8 cellular contexts compared by ENCODE assay signal in genomic region chr2:174878537-174879147, GRCh38.
DNase-seq lines count a peak whose midpoint lies in the region; ATAC-seq lines count a peak whose summit lies in the region.

No MANE protein-coding gene starts in this region.

- no peak overlapping the region for H3K27ac ChIP-seq in duodenal mucosa (ENCODE audit: low read depth, low read length)

- H3K9me3 ChIP-seq in duodenal mucosa (ENCODE audit: control insufficient read depth in 1 of 2, low read length in 2 of 2): no peaks in the 10 kb centered on the region

- no peaks in the 10 kb centered on the region for H3K27me3 ChIP-seq in duodenal mucosa (ENCODE audit: control insufficient read depth in 1 of 2, insufficient read depth in 2 of 2, low read length in 2 of 2)

- peak overlapping the region; percentile 28 to 33 for H3K4me3 ChIP-seq in duodenal mucosa (ENCODE audit: low read depth in 1 of 2, low read length in 2 of 2)

- peak overlapping the region in 1 of 2 donors; percentile 5 for H3K9ac ChIP-seq in duodenal mucosa (ENCODE audit: low read depth in 1 of 2, low read length in 2 of 2)

- ATAC-seq in HG02870 (IDR thresholded peaks at IDR 0.05; ENCODE audit: unreplicated experiment) (no peak), HG03460 (IDR thresholded peaks at IDR 0.05; ENCODE audit: unreplicated experiment) (no peak), HG03378 (IDR thresholded peaks at IDR 0.05; ENCODE audit: unreplicated experiment) (no peak)

- DNase-seq in DMS 273 treated with DMSO at 0.1 percent for 48 hours (lab: John Stamatoyannopoulos, UW) (peak; percentile 57), NCI-H2171 treated with DMSO at 0.1 percent for 48 hours (lab: John Stamatoyannopoulos, UW) (peak; percentile 93), pulmonary artery endothelial cell (ENCODE audit: low read depth, low spot score) (peak; percentile 10)
- DNase-seq in effector CD8-positive, alpha-beta T cell (lab: John Stamatoyannopoulos, UW): no peak

- no peaks in the 10 kb centered on the region for H3K36me3 ChIP-seq in duodenal mucosa (ENCODE audit: control insufficient read depth in 1 of 2, insufficient read depth in 2 of 2, low read length in 2 of 2)

- no peaks in the 10 kb centered on the region for H3K4me1 ChIP-seq in duodenal mucosa (ENCODE audit: control insufficient read depth in 1 of 2, insufficient read depth in 2 of 2, low read length in 2 of 2)
